Comparison of ENCODE assay signal across 14 cellular contexts in the genomic region with DNA sequence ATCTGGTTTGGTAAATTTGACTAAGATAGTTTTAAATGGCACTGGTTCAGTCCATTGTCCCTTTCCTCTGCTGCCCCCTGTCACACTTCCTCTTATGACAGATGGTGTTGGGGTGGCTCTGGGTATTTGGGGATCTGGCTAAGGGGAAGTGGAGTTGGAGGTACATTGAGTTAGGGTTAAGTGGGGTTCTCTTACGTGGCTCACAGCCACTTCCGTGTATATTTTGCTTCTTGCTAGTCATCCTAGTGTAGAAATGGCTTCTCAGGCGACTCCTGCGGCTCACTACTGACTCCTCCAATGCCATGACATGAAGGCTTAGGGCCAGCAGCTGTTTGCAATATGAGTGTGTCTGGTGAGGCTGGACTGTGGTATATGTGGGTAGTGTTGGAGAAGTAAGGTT.
DNase-seq lines count a peak whose midpoint lies in the region; ATAC-seq, FAIRE-seq and TF ChIP-seq lines count a peak whose summit lies in the region.
"Had no signal": no experiment of that assay in that cellular context is flagged by ENCODE, and none has a peak within 500 bp of the region (broad histone marks: within the 10 kb centered on the region; RNA-seq: fewer than 3 reads in every experiment).

No MANE protein-coding gene starts in this region.

- DNase-seq in AML-193 (lab: John Stamatoyannopoulos, UW) (peak; percentile 74 to 76), GM12891 (ENCODE audit: insufficient read length, low spot score) (no peak), OCI-M1 (lab: John Stamatoyannopoulos, UW) (peak; percentile 6), fibroblast of peridontal ligament (ENCODE audit: extremely low read depth) (peak; percentile 12), GDM1 (lab: John Stamatoyannopoulos, UW) (no peak)
- no peak for DNase-seq in activated CD4-positive, alpha-beta memory T cell treated with anti-CD3 and anti-CD28 coated beads for 36 hours
- no peak for DNase-seq in effector CD4-positive, alpha-beta T cell
- DNase-seq: activated CD4-positive, alpha-beta T cell treated with anti-CD3 and anti-CD28 coated beads for 1 hour; lower lobe of right lung; NCI-H187; NCI-H446 had no signal

- POLR2A ChIA-PET in activated CD4-positive, alpha-beta memory T cell treated with anti-CD3 and anti-CD28 coated beads for 36 hours (lab: Charles Lee) = no interaction called here

- no peak for TF ChIP-seq POLR2A in GM12891 (IDR thresholded peaks at IDR 0.05; ENCODE audit: low read depth, low read length)

- no peaks in the 10 kb centered on the region for H3K4me1 Mint-ChIP-seq in activated CD4-positive, alpha-beta memory T cell treated with anti-CD3 and anti-CD28 coated beads for 36 hours (ENCODE audit: low read depth)
- H3K4me1 Mint-ChIP-seq: central memory CD8-positive, alpha-beta T cell had no signal

- intact Hi-C loops in activated CD4-positive, alpha-beta memory T cell treated with anti-CD3 and anti-CD28 coated beads for 36 hours (cut with micrococcal nuclease) = no loop called here

- H3K9me3 Mint-ChIP-seq in activated CD4-positive, alpha-beta memory T cell treated with anti-CD3 and anti-CD28 coated beads for 36 hours = no peaks in the 10 kb centered on the region
- H3K9me3 Mint-ChIP-seq: central memory CD8-positive, alpha-beta T cell; natural killer cell treated with Interleukin-12 subunit alpha and Interleukin-12 subunit beta and Interleukin-15 and Interleukin-18, amount 100 ng/mL, for 72 hours had no signal

- no peaks in the 10 kb centered on the region for H3K27me3 Mint-ChIP-seq in activated CD4-positive, alpha-beta memory T cell treated with anti-CD3 and anti-CD28 coated beads for 36 hours
- H3K27me3 Mint-ChIP-seq: central memory CD8-positive, alpha-beta T cell; natural killer cell treated with Interleukin-12 subunit alpha and Interleukin-12 subunit beta and Interleukin-15 and Interleukin-18, amount 100 ng/mL, for 72 hours had no signal

- FAIRE-seq in GM12891 (lab: Jason Lieb, UNC) = no peak

- no peak overlapping the region for H3K27ac Mint-ChIP-seq in activated CD4-positive, alpha-beta memory T cell treated with anti-CD3 and anti-CD28 coated beads for 36 hours

- no peak for ATAC-seq in GM18517 (IDR thresholded peaks at IDR 0.05; ENCODE audit: unreplicated experiment)
- ATAC-seq: natural killer cell treated with Interleukin-12 subunit alpha and Interleukin-12 subunit beta and Interleukin-15 and Interleukin-18, amount 100 ng/mL, for 72 hours had no signal

- H3K4me3 Mint-ChIP-seq in activated CD4-positive, alpha-beta memory T cell treated with anti-CD3 and anti-CD28 coated beads for 36 hours = no peak overlapping the region
- H3K4me3 Mint-ChIP-seq: central memory CD8-positive, alpha-beta T cell; natural killer cell treated with Interleukin-12 subunit alpha and Interleukin-12 subunit beta and Interleukin-15 and Interleukin-18, amount 100 ng/mL, for 72 hours had no signal

- no peaks in the 10 kb centered on the region for H3K36me3 Mint-ChIP-seq in activated CD4-positive, alpha-beta memory T cell treated with anti-CD3 and anti-CD28 coated beads for 36 hours
- H3K36me3 Mint-ChIP-seq: natural killer cell treated with Interleukin-12 subunit alpha and Interleukin-12 subunit beta and Interleukin-15 and Interleukin-18, amount 100 ng/mL, for 72 hours had no signal

- CTCF ChIA-PET in activated CD4-positive, alpha-beta memory T cell treated with anti-CD3 and anti-CD28 coated beads for 36 hours (lab: Charles Lee) = interaction anchor here (1.8 to 2.6 kb wide), 2 partner anchors 11 to 118 kb away, joined by 4 to 12 read pairs; a partner anchor contains a TSS

TF ChIP-seq in GM12891, 5 proteins besides CTCF, POLR2A, EP300 and RAD21:
- TF ChIP-seq PAX5 (IDR thresholded peaks at IDR 0.05; ENCODE audit: insufficient read depth, low read length, severe bottlenecking) (no peak), POLR2AphosphoS5 (IDR thresholded peaks at IDR 0.05; ENCODE audit: low read depth, low read length) (no peak), SPI1 (IDR thresholded peaks at IDR 0.05; ENCODE audit: low read depth, low read length) (peak; percentile 33; the same call in 1 of the 2 replicates)

Comparison
In these comparisons a context has a peak if more than half of its experiments do, and no peak if none do; other contexts are left out.
1. DNase-seq: peak in AML-193 (2 of 2), OCI-M1 (single experiment) and fibroblast of peridontal ligament (single experiment); none in GM12891 (single experiment), activated CD4-positive, alpha-beta memory T cell treated with anti-CD3 and anti-CD28 coated beads for 36 hours (single experiment), effector CD4-positive, alpha-beta T cell (single experiment) and GDM1 (single experiment).